ENCODE assay signal across 1 cellular context in genomic region chr4:128134925-128135324, GRCh38.
A peak's percentile ranks its signal among the peaks of the same experiment; 100 is the strongest.
TF ChIP-seq lines count a peak whose summit lies in the region.

No MANE protein-coding gene starts in this region.

TF ChIP-seq in HEK293, 187 proteins besides CTCF, POLR2A, EP300 and RAD21 (continued from another document and continues in another):
- TF ChIP-seq ZNF513 (tag by site-specific recombination; IDR thresholded peaks at IDR 0.05): no peak
- peak; percentile 34; the same call in 1 of the 2 replicates for TF ChIP-seq ZXDB (tag by site-specific recombination; IDR thresholded peaks at IDR 0.05)
- no peak for TF ChIP-seq ZNF214 (tag by site-specific recombination; IDR thresholded peaks at IDR 0.05; ENCODE audit: borderline replicate concordance)
- TF ChIP-seq ZNF600 (tag by site-specific recombination; IDR thresholded peaks at IDR 0.05): no peak
- TF ChIP-seq GLI2 (tag by site-specific recombination; IDR thresholded peaks at IDR 0.05; ENCODE audit: borderline replicate concordance, low read depth): no peak
- TF ChIP-seq ZNF473 (tag by site-specific recombination; IDR thresholded peaks at IDR 0.05): no peak
- no peak for TF ChIP-seq ZNF549 (tag by site-specific recombination; IDR thresholded peaks at IDR 0.05)
- TF ChIP-seq ZNF148 (tag by site-specific recombination; IDR thresholded peaks at IDR 0.05; ENCODE audit: borderline replicate concordance): no peak
- TF ChIP-seq ZNF530 (tag by site-specific recombination; IDR thresholded peaks at IDR 0.05; ENCODE audit: low read depth): no peak
- TF ChIP-seq KLF7 (tag by site-specific recombination; IDR thresholded peaks at IDR 0.05; ENCODE audit: borderline replicate concordance): no peak
- TF ChIP-seq ZFP3 (tag by site-specific recombination; IDR thresholded peaks at IDR 0.05; ENCODE audit: low read depth): no peak
- TF ChIP-seq ZNF394 (tag by site-specific recombination; IDR thresholded peaks at IDR 0.05; ENCODE audit: borderline replicate concordance): peak; percentile 81
- TF ChIP-seq KLF10 (tag by site-specific recombination; IDR thresholded peaks at IDR 0.05): no peak
- TF ChIP-seq ZFP37 (tag by site-specific recombination; IDR thresholded peaks at IDR 0.05): no peak
- no peak for TF ChIP-seq ZNF248 (tag by site-specific recombination; IDR thresholded peaks at IDR 0.05)
- no peak for TF ChIP-seq ZNF37A (tag by site-specific recombination; IDR thresholded peaks at IDR 0.05)
- TF ChIP-seq OSR2 (tag by site-specific recombination; IDR thresholded peaks at IDR 0.05): no peak
- no peak for TF ChIP-seq ZNF362 (tag by site-specific recombination; IDR thresholded peaks at IDR 0.05)
- TF ChIP-seq ZNF174 (tag by site-specific recombination; IDR thresholded peaks at IDR 0.05): no peak
- TF ChIP-seq ZNF518A (tag by site-specific recombination; conservative IDR thresholded peaks at IDR 0.05; ENCODE audit: low read depth): peak; percentile 73
- no peak for TF ChIP-seq ZNF544 (tag by site-specific recombination; IDR thresholded peaks at IDR 0.05)
- peak; percentile 51; the same call in 1 of the 2 replicates for TF ChIP-seq ZBTB8A (tag by site-specific recombination; IDR thresholded peaks at IDR 0.05)
- peak; percentile 57; the same call in 1 of the 2 replicates for TF ChIP-seq REST (tag by site-specific recombination; IDR thresholded peaks at IDR 0.05)
- TF ChIP-seq ELK4 (IDR thresholded peaks at IDR 0.05; ENCODE audit: borderline replicate concordance, low read depth, low read length): no peak
- TF ChIP-seq ZNF785 (tag by site-specific recombination; IDR thresholded peaks at IDR 0.05): no peak
- no peak for TF ChIP-seq EGR2 (tag by site-specific recombination; IDR thresholded peaks at IDR 0.05; ENCODE audit: low read depth)
- no peak for TF ChIP-seq HOXC10 (CRISPR knock-in tag; IDR thresholded peaks at IDR 0.05)
- TF ChIP-seq ZNF510 (tag by site-specific recombination; IDR thresholded peaks at IDR 0.05; ENCODE audit: insufficient replicate concordance): peak; percentile 32
- TF ChIP-seq BCL11A (tag by site-specific recombination; IDR thresholded peaks at IDR 0.05; ENCODE audit: low read depth): no peak
- TF ChIP-seq ZBTB26 (tag by site-specific recombination; optimal IDR thresholded peaks at IDR 0.05): no peak
- TF ChIP-seq ATF2 (tag by site-specific recombination; IDR thresholded peaks at IDR 0.05; ENCODE audit: low read depth): no peak
- 0 out of 2 replicates have a peak, but pooled peaks have one; percentile 10 for TF ChIP-seq ZNF341 (tag by site-specific recombination; IDR thresholded peaks at IDR 0.05; ENCODE audit: low read depth)
- no peak for TF ChIP-seq KLF16 (tag by site-specific recombination; IDR thresholded peaks at IDR 0.05)
- TF ChIP-seq ZNF2 (tag by site-specific recombination; IDR thresholded peaks at IDR 0.05): no peak
- TF ChIP-seq ZNF837 (tag by site-specific recombination; IDR thresholded peaks at IDR 0.05): no peak
- TF ChIP-seq ZIC2 (tag by site-specific recombination; IDR thresholded peaks at IDR 0.05): no peak
- no peak for TF ChIP-seq SETDB1 (IDR thresholded peaks at IDR 0.05; ENCODE audit: insufficient read length, low read length)
- TF ChIP-seq PRDM10 (tag by site-specific recombination; IDR thresholded peaks at IDR 0.05): no peak
- TF ChIP-seq ZNF654 (tag by site-specific recombination; IDR thresholded peaks at IDR 0.05; ENCODE audit: low read depth): peak; percentile 20
